ENCODE assay signal across 22 cellular contexts in the genomic region with DNA sequence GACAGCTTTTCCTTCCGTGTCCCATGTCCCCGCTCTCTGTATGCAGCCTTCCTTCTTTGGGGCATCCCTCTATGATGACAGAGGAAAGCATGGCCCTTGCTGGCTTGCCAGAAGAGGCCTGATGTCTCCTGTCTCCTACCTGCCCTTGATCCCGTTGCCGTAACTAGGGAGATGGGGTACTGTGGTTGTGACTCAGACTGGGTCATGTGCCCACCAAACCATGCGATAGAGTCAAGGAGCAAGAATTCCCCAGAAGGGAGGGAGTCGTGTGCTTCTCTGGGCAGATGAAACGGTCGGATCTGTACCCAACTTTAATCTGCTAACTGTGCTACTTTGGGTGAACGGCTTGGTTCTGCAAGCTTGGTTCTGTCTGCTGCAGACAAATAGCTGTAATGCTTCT.
DNase-seq lines count a peak whose midpoint lies in the region; ATAC-seq lines count a peak whose summit lies in the region.
"Had no signal": no experiment of that assay in that cellular context is flagged by ENCODE, and none has a peak within 500 bp of the region (broad histone marks: within the 10 kb centered on the region; RNA-seq: fewer than 3 reads in every experiment).

No MANE protein-coding gene starts in this region.

- H3K4me3 ChIP-seq in right cardiac atrium (ENCODE audit: low read length) = no peak overlapping the region
- H3K4me3 ChIP-seq: body of pancreas, PC-9, SJCRH30 had no signal

- no peak overlapping the region for H3K4me3 Mint-ChIP-seq in stimulated activated effector memory CD8-positive, alpha-beta T cell treated with anti-CD3 and anti-CD28 coated beads, Interleukin-12 subunit alpha, Interleukin-12 subunit beta, amount 100 ng/mL, for 72 hours

- ATAC-seq in Right ventricle myocardium superior (ENCODE audit: poor library complexity) (peak; percentile 16), right cardiac atrium (no peak), left ventricle myocardium superior (peak; percentile 24)
- ATAC-seq in stimulated activated effector memory CD8-positive, alpha-beta T cell treated with anti-CD3 and anti-CD28 coated beads, Interleukin-12 subunit alpha, Interleukin-12 subunit beta, amount 100 ng/mL, for 72 hours = no peak
- ATAC-seq: body of pancreas had no signal

- H3K4me1 ChIP-seq in right cardiac atrium (ENCODE audit: control insufficient read depth, insufficient read depth, low read length) = peaks cover 6% of the 10 kb centered on the region
- H3K4me1 ChIP-seq: SJCRH30 had no signal

- intact Hi-C loops in Right ventricle myocardium superior (cut with DNase I) = no loop called here
- intact Hi-C loops in right cardiac atrium (cut with DNase I) = no loop called here
- intact Hi-C loops in left ventricle myocardium superior (cut with micrococcal nuclease) = no loop called here

- no peak overlapping the region for H3K27ac ChIP-seq in right cardiac atrium (ENCODE audit: low read length)
- H3K27ac ChIP-seq: body of pancreas, PC-9, SJCRH30, WERI-Rb-1 had no signal

- WGBS in right cardiac atrium = 78% methylated on average over 9 of the region's 9 CpGs

- peaks cover 93% of the 10 kb centered on the region for H3K36me3 Mint-ChIP-seq in stimulated activated effector memory CD8-positive, alpha-beta T cell treated with anti-CD3 and anti-CD28 coated beads, Interleukin-12 subunit alpha, Interleukin-12 subunit beta, amount 100 ng/mL, for 72 hours

- no peaks in the 10 kb centered on the region for H3K27me3 ChIP-seq in right cardiac atrium (ENCODE audit: control insufficient read depth, insufficient read depth)
- H3K27me3 ChIP-seq: body of pancreas, SJCRH30 had no signal

- H3K27ac Mint-ChIP-seq in stimulated activated effector memory CD8-positive, alpha-beta T cell treated with anti-CD3 and anti-CD28 coated beads, Interleukin-12 subunit alpha, Interleukin-12 subunit beta, amount 100 ng/mL, for 72 hours = peak overlapping the region; percentile 86

- H3K9me3 ChIP-seq in right cardiac atrium (ENCODE audit: control insufficient read depth, low read length) = no peaks in the 10 kb centered on the region
- H3K9me3 ChIP-seq: body of pancreas, SJCRH30 had no signal

- H3K9me3 Mint-ChIP-seq in stimulated activated effector memory CD8-positive, alpha-beta T cell treated with anti-CD3 and anti-CD28 coated beads, Interleukin-12 subunit alpha, Interleukin-12 subunit beta, amount 100 ng/mL, for 72 hours = no peaks in the 10 kb centered on the region

- no peak for DNase-seq in Right ventricle myocardium superior
- no peak for DNase-seq in right cardiac atrium
- peak; percentile 42 for DNase-seq in M059J (ENCODE audit: low read depth)
- DNase-seq in left ventricle myocardium superior = no peak
- no peak for DNase-seq in stimulated activated effector memory CD8-positive, alpha-beta T cell treated with anti-CD3 and anti-CD28 coated beads, Interleukin-12 subunit alpha, Interleukin-12 subunit beta, amount 100 ng/mL, for 72 hours (ENCODE audit: low spot score in 2 of 2)
- DNase-seq in putamen (ENCODE audit: low spot score) = no peak
- no peak for DNase-seq in T-helper 1 cell
- DNase-seq in H4 (ENCODE audit: low spot score) = no peak
- DNase-seq: activated CD4-positive, alpha-beta T cell treated with anti-CD3 and anti-CD28 coated beads, Interleukin-2, amount 50 U/mL, for 4 hours; activated CD8-positive, alpha-beta memory T cell treated with anti-CD3 and anti-CD28 coated beads, Interleukin-2, amount 50 U/mL, for 48 hours; activated naive CD4-positive, alpha-beta T cell; body of pancreas; DMS79; Karpas-422; NCI-H1092; NCI-H1930; NCI-H345; occipital lobe; PC-9; retina; SJCRH30; WERI-Rb-1 had no signal

- peaks cover 49% of the 10 kb centered on the region for H3K4me1 Mint-ChIP-seq in stimulated activated effector memory CD8-positive, alpha-beta T cell treated with anti-CD3 and anti-CD28 coated beads, Interleukin-12 subunit alpha, Interleukin-12 subunit beta, amount 100 ng/mL, for 72 hours

Comparison
In these comparisons a context has a peak if more than half of its experiments do, and no peak if none do; other contexts are left out.
1. ATAC-seq: peak in Right ventricle myocardium superior (single experiment) and left ventricle myocardium superior (single experiment); none in right cardiac atrium (0 of 2) and stimulated activated effector memory CD8-positive, alpha-beta T cell treated with anti-CD3 and anti-CD28 coated beads, Interleukin-12 subunit alpha, Interleukin-12 subunit beta, amount 100 ng/mL, for 72 hours (single experiment).